ENCODE assay signal across 8 cellular contexts in genomic region chr17:47694018-47694817, GRCh38. TPM values are rescaled to one million over a fixed set of nuclear protein-coding genes. Genes with fewer than 3 reads are reported as not detected.
A peak's percentile ranks its signal among the peaks of the same experiment; 100 is the strongest.
DNase-seq lines count a peak whose midpoint lies in the region; ATAC-seq and TF ChIP-seq lines count a peak whose summit lies in the region.

A gene with protein sequence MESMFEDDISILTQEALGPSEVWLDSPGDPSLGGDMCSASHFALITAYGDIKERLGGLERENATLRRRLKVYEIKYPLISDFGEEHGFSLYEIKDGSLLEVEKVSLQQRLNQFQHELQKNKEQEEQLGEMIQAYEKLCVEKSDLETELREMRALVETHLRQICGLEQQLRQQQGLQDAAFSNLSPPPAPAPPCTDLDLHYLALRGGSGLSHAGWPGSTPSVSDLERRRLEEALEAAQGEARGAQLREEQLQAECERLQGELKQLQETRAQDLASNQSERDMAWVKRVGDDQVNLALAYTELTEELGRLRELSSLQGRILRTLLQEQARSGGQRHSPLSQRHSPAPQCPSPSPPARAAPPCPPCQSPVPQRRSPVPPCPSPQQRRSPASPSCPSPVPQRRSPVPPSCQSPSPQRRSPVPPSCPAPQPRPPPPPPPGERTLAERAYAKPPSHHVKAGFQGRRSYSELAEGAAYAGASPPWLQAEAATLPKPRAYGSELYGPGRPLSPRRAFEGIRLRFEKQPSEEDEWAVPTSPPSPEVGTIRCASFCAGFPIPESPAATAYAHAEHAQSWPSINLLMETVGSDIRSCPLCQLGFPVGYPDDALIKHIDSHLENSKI (plus strand): TSS chr17:47694161. CDS start chr17:47696113, 1,952 bp downstream.

- DNase-seq in D341Med (ENCODE audit: low spot score) = peak; percentile 94
- DNase-seq in LoVo (ENCODE audit: low spot score) = peak; percentile 29
- peak; percentile 84 for DNase-seq in WERI-Rb-1
- DNase-seq in chondrocyte (ENCODE audit: low spot score) = peak; percentile 86
- no peak for DNase-seq in left lobe of liver (ENCODE audit: low spot score)
- DNase-seq in stimulated activated CD4-positive, alpha-beta T cell treated with anti-CD3 and anti-CD28 coated beads, TNF-alpha, amount 100 ng/mL, for 4 hours (ENCODE audit: low read depth in 3 of 3) = peak in 2 of 3 experiments; percentile 61 to 66

- no peaks in the 10 kb centered on the region for H3K9me3 ChIP-seq in WERI-Rb-1 (ENCODE audit: severe bottlenecking)

- H3K27ac ChIP-seq in WERI-Rb-1 = peak within 1 kb of the TSS; percentile 81

- H3K4me1 Mint-ChIP-seq in chondrocyte (ENCODE audit: low read depth) = peaks cover 24% of the 10 kb centered on the region

- peak; percentile 32 for ATAC-seq in left lobe of liver
- ATAC-seq in GM18907 (IDR thresholded peaks at IDR 0.05; ENCODE audit: unreplicated experiment) = no peak
- no peak for ATAC-seq in GM18519 (IDR thresholded peaks at IDR 0.05; ENCODE audit: low FRiP score, unreplicated experiment)

- peaks cover 12% of the 10 kb centered on the region for H3K36me3 ChIP-seq in WERI-Rb-1

- no peak for TF ChIP-seq CTCF in WERI-Rb-1 (IDR thresholded peaks at IDR 0.05; ENCODE audit: low read depth, low read length)
- TF ChIP-seq CTCF in chondrocyte (IDR thresholded peaks at IDR 0.05) = no peak

- peak within 1 kb of the TSS; percentile 88 for H3K4me3 Mint-ChIP-seq in chondrocyte (ENCODE audit: unreplicated experiment)

- H3K4me3 ChIP-seq in WERI-Rb-1 (ENCODE audit: low read depth, low read length) = peak within 1 kb of the TSS; percentile 66

- H3K27me3 ChIP-seq in WERI-Rb-1 (ENCODE audit: insufficient read depth, low read depth, severe bottlenecking) = no peaks in the 10 kb centered on the region

- no peaks in the 10 kb centered on the region for H3K27me3 Mint-ChIP-seq in chondrocyte (ENCODE audit: low read depth)

- no peaks in the 10 kb centered on the region for H3K9me3 Mint-ChIP-seq in chondrocyte (ENCODE audit: low read depth)

- no peaks in the 10 kb centered on the region for H3K36me3 Mint-ChIP-seq in chondrocyte (ENCODE audit: low read depth)

- H3K27ac Mint-ChIP-seq in chondrocyte (ENCODE audit: unreplicated experiment) = peak within 1 kb of the TSS; percentile 76

RNA-seq across cellular contexts. Expression of the gene that starts here (rescaled TPM):
- total RNA-seq in chondrocyte (11.3 to 13.6 TPM (median 12.6 TPM) in 3 replicates), left lobe of liver (2.2 TPM)
